In genomic region chr22:39135092-39135896, GRCh38 we compare ENCODE assay signal across 8 cellular contexts. TPM values are rescaled to one million over a fixed set of nuclear protein-coding genes. Genes with fewer than 3 reads are reported as not detected.
DNase-seq lines count a peak whose midpoint lies in the region; ATAC-seq, FAIRE-seq and TF ChIP-seq lines count a peak whose summit lies in the region.

No MANE protein-coding gene starts in this region.

- no peaks in the 10 kb centered on the region for H3K79me2 ChIP-seq in keratinocyte (ENCODE audit: control insufficient read depth, insufficient read depth, low read length)

- dilution Hi-C loops in keratinocyte (cut with MboI; ENCODE audit: extremely low pct_ligation_motif_present, low sequenced_read_pairs) = no loop called here

- no peak for DNase-seq in activated CD4-positive, CD25-positive, alpha-beta regulatory T cell (lab: John Stamatoyannopoulos, UW)
- peak; percentile 77 for DNase-seq in OCI-M1 (lab: John Stamatoyannopoulos, UW)
- no peak for DNase-seq in ascending aorta (ENCODE audit: low spot score in 2 of 2)
- no peak for DNase-seq in keratinocyte (ENCODE audit: low read depth, low spot score)
- no peak for DNase-seq in upper lobe of right lung
- DNase-seq in suprapubic skin (ENCODE audit: low spot score in 2 of 2) = no peak

- no peak overlapping the region for H3K9ac ChIP-seq in keratinocyte (ENCODE audit: control insufficient read depth, extremely low read depth, insufficient read depth, low read length)

- H3K36me3 ChIP-seq in ascending aorta (peaks cover 39 to 74% of the 10 kb centered on the region in 2 donors), keratinocyte (ENCODE audit: control insufficient read depth in 2 of 2, extremely low read depth in 1 of 2, insufficient read depth in 2 of 2, low read length in 2 of 2) (no peaks in the 10 kb centered on the region), upper lobe of right lung (peaks cover 25% of the 10 kb centered on the region), suprapubic skin (peaks cover 61% of the 10 kb centered on the region)

- no peaks in the 10 kb centered on the region for H3K9me1 ChIP-seq in keratinocyte (ENCODE audit: control insufficient read depth, extremely low read depth, insufficient read depth, low read length)

- H3K4me1 ChIP-seq in ascending aorta = no peaks in the 10 kb centered on the region
- no peaks in the 10 kb centered on the region for H3K4me1 ChIP-seq in keratinocyte (ENCODE audit: control insufficient read depth, extremely low read depth, insufficient read depth, low read length)
- H3K4me1 ChIP-seq in upper lobe of right lung = peaks cover 10% of the 10 kb centered on the region
- peaks cover 9% of the 10 kb centered on the region for H3K4me1 ChIP-seq in suprapubic skin

- FAIRE-seq in keratinocyte (lab: Jason Lieb, UNC) = no peak

- WGBS in suprapubic skin = 67% methylated on average over 10 of the region's 15 CpGs

- no peak overlapping the region for H2AFZ ChIP-seq in keratinocyte (ENCODE audit: control insufficient read depth, low read length)

- no peak for TF ChIP-seq POLR2A in suprapubic skin (IDR thresholded peaks at IDR 0.05)

- H3K27me3 ChIP-seq in ascending aorta = no peaks in the 10 kb centered on the region
- peaks cover 17% of the 10 kb centered on the region for H3K27me3 ChIP-seq in keratinocyte (ENCODE audit: control insufficient read depth, extremely low read depth, insufficient read depth, low read length)
- no peaks in the 10 kb centered on the region for H3K27me3 ChIP-seq in upper lobe of right lung
- no peaks in the 10 kb centered on the region for H3K27me3 ChIP-seq in suprapubic skin

- TF ChIP-seq CTCF in ascending aorta (IDR thresholded peaks at IDR 0.05) (peak in 2 of 3 experiments; percentile 11 to 15), keratinocyte (optimal IDR thresholded peaks at IDR 0.05 in 1 of 3, IDR thresholded peaks at IDR 0.05 in 1 of 3, conservative IDR thresholded peaks at IDR 0.05 in 1 of 3; ENCODE audit: extremely low read depth in 1 of 3, insufficient read depth in 2 of 3, low read length in 3 of 3) (peak; percentile 52 to 62 (median 56)), upper lobe of right lung (IDR thresholded peaks at IDR 0.05) (peak; percentile 30), suprapubic skin (IDR thresholded peaks at IDR 0.05) (no peak)

- no peak overlapping the region for H3K4me2 ChIP-seq in keratinocyte (ENCODE audit: control insufficient read depth, extremely low read depth, insufficient read depth, low read depth, low read length)

- H3K4me3 ChIP-seq in ascending aorta (no peak overlapping the region), keratinocyte (ENCODE audit: control insufficient read depth in 2 of 3, extremely low read depth in 1 of 3, insufficient read depth in 2 of 3, low read depth in 1 of 3, low read length in 3 of 3) (no peak overlapping the region), upper lobe of right lung (no peak overlapping the region), suprapubic skin (no peak overlapping the region)

- no peaks in the 10 kb centered on the region for H3K9me3 ChIP-seq in ascending aorta
- no peaks in the 10 kb centered on the region for H3K9me3 ChIP-seq in keratinocyte (ENCODE audit: control insufficient read depth, low read depth, low read length)
- H3K9me3 ChIP-seq in upper lobe of right lung = no peaks in the 10 kb centered on the region
- H3K9me3 ChIP-seq in suprapubic skin = no peaks in the 10 kb centered on the region

- TF ChIP-seq EP300 in suprapubic skin (IDR thresholded peaks at IDR 0.05) = no peak

- no peak overlapping the region for H3K27ac ChIP-seq in ascending aorta
- H3K27ac ChIP-seq in keratinocyte (ENCODE audit: control insufficient read depth, insufficient read depth, low read length) = no peak overlapping the region
- H3K27ac ChIP-seq in upper lobe of right lung = no peak overlapping the region
- H3K27ac ChIP-seq in suprapubic skin = no peak overlapping the region

- no peaks in the 10 kb centered on the region for H4K20me1 ChIP-seq in keratinocyte (ENCODE audit: control insufficient read depth, extremely low read depth, insufficient read depth, low read length)

- peak; percentile 48 to 71 for ATAC-seq in activated CD4-positive, CD25-positive, alpha-beta regulatory T cell treated with anti-CD3 and anti-CD28 coated beads, Interleukin-2, amount 50 U/mL, for 24 hours
- ATAC-seq in upper lobe of right lung (peak; percentile 43), HG02798 (IDR thresholded peaks at IDR 0.05; ENCODE audit: poor library complexity, unreplicated experiment) (no peak)

- intact Hi-C loops in ascending aorta (cut with DNase I) = no loop called here
- intact Hi-C loops in upper lobe of right lung (cut with DNase I) = no loop called here

RNA-seq across cellular contexts. Expression of gene CBX7, which starts 17.2 kb away (rescaled TPM):
- total RNA-seq in ascending aorta (261 TPM), upper lobe of right lung (62.7 TPM), suprapubic skin (100 to 1,000 TPM in 1 of 4 donors, 10 to 100 TPM in 3; 38.1 to 126 (median 56.3) TPM)
- 1.2 to 1.6 TPM (median 1.3 TPM) in 3 replicates for polyA plus RNA-seq in keratinocyte
- 2.0 TPM for polyA plus RNA-seq in keratinocyte (2011; ENCODE audit: low read depth)
- polyA plus RNA-seq in keratinocyte (2011; cell fraction: cytosol; rRNA removed) = 0.55 and 1.0 TPM in 2 replicates
- 3.5 and 4.3 TPM in 2 replicates for polyA plus RNA-seq in keratinocyte (2011; cell fraction: nucleus; rRNA removed)
- polyA plus RNA-seq in keratinocyte (2012; ENCODE audit: low replicate concordance) = 1.2 and 2.4 TPM in 2 replicates
- 1.0 to 2.1 TPM (median 1.3 TPM) in 3 replicates for polyA minus RNA-seq in keratinocyte
- 3.3 TPM for polyA minus RNA-seq in keratinocyte (2011; cell fraction: cytosol; rRNA and poly(A)+ RNA removed)
- polyA minus RNA-seq in keratinocyte (2011; cell fraction: nucleus; rRNA and poly(A)+ RNA removed) = 1.3 and 2.2 TPM in 2 replicates

RNA-seq across cellular contexts. Expression of gene APOBEC3H, which starts 38.2 kb away (rescaled TPM):
- total RNA-seq in ascending aorta (not detected), upper lobe of right lung (0.84 TPM), suprapubic skin (under 1 TPM in 1 of 4 donors, not detected in 3; 0.52 TPM)
- polyA plus RNA-seq in keratinocyte = 0.14 to 0.51 TPM (median 0.41 TPM) in 3 replicates
- not detected for polyA plus RNA-seq in keratinocyte (2011; ENCODE audit: low read depth)
- 0.12 and 0.41 TPM in 2 replicates for polyA plus RNA-seq in keratinocyte (2011; cell fraction: cytosol; rRNA removed)
- polyA plus RNA-seq in keratinocyte (2011; cell fraction: nucleus; rRNA removed) = 0.20 and 0.45 TPM in 2 replicates
- 0.16 and 0.41 TPM in 2 replicates for polyA plus RNA-seq in keratinocyte (2012; ENCODE audit: low replicate concordance)
- 0.63 to 0.90 TPM in 2 of 3 replicates, not detected in the other for polyA minus RNA-seq in keratinocyte
- polyA minus RNA-seq in keratinocyte (2011; cell fraction: cytosol; rRNA and poly(A)+ RNA removed) = not detected
- not detected in 2 replicates for polyA minus RNA-seq in keratinocyte (2011; cell fraction: nucleus; rRNA and poly(A)+ RNA removed)

RNA-seq across cellular contexts. Expression of gene APOBEC3G, which starts 58.2 kb away (rescaled TPM):
- total RNA-seq in ascending aorta (9.3 TPM), upper lobe of right lung (16.1 TPM), suprapubic skin (1 to 10 TPM in 2 of 4 donors, under 1 TPM in 2; 0.45 to 5.2 (median 1.5) TPM)
- polyA plus RNA-seq in keratinocyte = 4.7 to 11.3 TPM (median 7.8 TPM) in 3 replicates
- polyA plus RNA-seq in keratinocyte (2011; ENCODE audit: low read depth) = not detected
- polyA plus RNA-seq in keratinocyte (2011; cell fraction: cytosol; rRNA removed) = 4.3 and 5.0 TPM in 2 replicates
- 3.4 and 5.0 TPM in 2 replicates for polyA plus RNA-seq in keratinocyte (2011; cell fraction: nucleus; rRNA removed)
- 0.16 and 8.3 TPM in 2 replicates for polyA plus RNA-seq in keratinocyte (2012; ENCODE audit: low replicate concordance)
- polyA minus RNA-seq in keratinocyte = 5.4 to 6.9 TPM (median 6.2 TPM) in 3 replicates
- polyA minus RNA-seq in keratinocyte (2011; cell fraction: cytosol; rRNA and poly(A)+ RNA removed) = 2.5 TPM
- polyA minus RNA-seq in keratinocyte (2011; cell fraction: nucleus; rRNA and poly(A)+ RNA removed) = 1.6 TPM in 2 replicates

Comparison
In these comparisons a context has a peak if more than half of its experiments do, and no peak if none do; other contexts are left out.
1. CTCF ChIP-seq: peak in ascending aorta (2 of 3), keratinocyte (3 of 3) and upper lobe of right lung (single experiment); none in suprapubic skin (0 of 2).